20 cellular contexts compared by ENCODE assay signal in genomic region chr11:105923814-105924213, GRCh38.
A peak's percentile ranks its signal among the peaks of the same experiment; 100 is the strongest.
DNase-seq lines count a peak whose midpoint lies in the region; ATAC-seq and TF ChIP-seq lines count a peak whose summit lies in the region.
"Had no signal": no experiment of that assay in that cellular context is flagged by ENCODE, and none has a peak within 500 bp of the region (broad histone marks: within the 10 kb centered on the region; RNA-seq: fewer than 3 reads in every experiment).

No MANE protein-coding gene starts in this region.

- peak; percentile 35 for DNase-seq in EL
- peak; percentile 8 for DNase-seq in RPMI7951 (ENCODE audit: low read depth)
- DNase-seq in dorsolateral prefrontal cortex, result peak in 1 of 10 donors; percentile 26
- DNase-seq in T1000 (lab: John Stamatoyannopoulos, UW), result no peak
- no peak for DNase-seq in stimulated activated CD8-positive, alpha-beta memory T cell treated with anti-CD3 and anti-CD28 coated beads, Interleukin-4, amount 100 ng/mL, for 48 hours
- DNase-seq in progenitor cell of endocrine pancreas (ENCODE audit: low spot score, unreplicated experiment), result no peak
- DNase-seq: activated CD4-positive, alpha-beta T cell treated with anti-CD3 and anti-CD28 coated beads for 4 hours; activated effector memory CD4-positive, alpha-beta T cell treated with Interleukin-2 at 50 U/mL for 16 hours; adrenal gland; GOT3; hippocampal formation; left cardiac atrium; NCI-H1048; NCI-H2081 treated with DMSO at 0.1 percent for 48 hours; NCI-H748 treated with DMSO at 0.1 percent for 48 hours had no signal

- peak overlapping the region in 24 of 59 donors; percentile 1 to 48 (median 19) for H3K4me3 ChIP-seq in dorsolateral prefrontal cortex
- H3K4me3 ChIP-seq: adrenal gland, coronary artery, vagina had no signal

- no peak for ATAC-seq in HG03520 (IDR thresholded peaks at IDR 0.05; ENCODE audit: unreplicated experiment)
- ATAC-seq: left cardiac atrium had no signal

- H3K27me3 Mint-ChIP-seq in progenitor cell of endocrine pancreas, result no peaks in the 10 kb centered on the region
- H3K27me3 Mint-ChIP-seq: stimulated activated naive CD8-positive, alpha-beta T cell treated with anti-CD3 and anti-CD28 coated beads, Interleukin-15, Interleukin-2, amounts not matched to agents 100 ng/mL and 50 ng/mL, for 24 hours had no signal

- H3K27ac ChIP-seq in dorsolateral prefrontal cortex, result peak overlapping the region in 51 of 59 donors; percentile 1 to 77 (median 49)
- H3K27ac ChIP-seq in layer of hippocampus (ENCODE audit: low read depth, low read length), result peak overlapping the region; percentile 7
- H3K27ac ChIP-seq: adrenal gland, coronary artery, vagina had no signal

- no peaks in the 10 kb centered on the region for H3K36me3 Mint-ChIP-seq in progenitor cell of endocrine pancreas (ENCODE audit: insufficient read depth)

- no peaks in the 10 kb centered on the region for H3K27me3 ChIP-seq in dorsolateral prefrontal cortex
- H3K27me3 ChIP-seq in layer of hippocampus (ENCODE audit: control insufficient read depth, insufficient read depth, low read length), result no peaks in the 10 kb centered on the region
- H3K27me3 ChIP-seq: adrenal gland, vagina had no signal

- no peaks in the 10 kb centered on the region for H3K9me3 Mint-ChIP-seq in progenitor cell of endocrine pancreas (ENCODE audit: low read depth)
- H3K9me3 Mint-ChIP-seq: stimulated activated naive CD8-positive, alpha-beta T cell treated with anti-CD3 and anti-CD28 coated beads, Interleukin-15, Interleukin-2, amounts not matched to agents 100 ng/mL and 50 ng/mL, for 24 hours had no signal

- H3K4me1 Mint-ChIP-seq in progenitor cell of endocrine pancreas (ENCODE audit: low read depth), result no peaks in the 10 kb centered on the region

- H3K27ac Mint-ChIP-seq in progenitor cell of endocrine pancreas, result no peak overlapping the region
- H3K27ac Mint-ChIP-seq: stimulated activated naive CD8-positive, alpha-beta T cell treated with anti-CD3 and anti-CD28 coated beads, Interleukin-15, Interleukin-2, amounts not matched to agents 100 ng/mL and 50 ng/mL, for 24 hours had no signal

- TF ChIP-seq CTCF in dorsolateral prefrontal cortex (IDR thresholded peaks at IDR 0.05 in 54 of 56, conservative IDR thresholded peaks at IDR 0.05 in 2 of 56; ENCODE audit: low read depth in 1 of 56, partially characterized antibody in 56 of 56), result no peak
- no peak for TF ChIP-seq CTCF in progenitor cell of endocrine pancreas (IDR thresholded peaks at IDR 0.05; ENCODE audit: unreplicated experiment)

- intact Hi-C loops in dorsolateral prefrontal cortex (cut with DNase I), result no loop called here

- H3K4me3 Mint-ChIP-seq in progenitor cell of endocrine pancreas (ENCODE audit: low read depth), result no peak overlapping the region
- H3K4me3 Mint-ChIP-seq: stimulated activated naive CD8-positive, alpha-beta T cell treated with anti-CD3 and anti-CD28 coated beads, Interleukin-15, Interleukin-2, amounts not matched to agents 100 ng/mL and 50 ng/mL, for 24 hours had no signal

Comparison
In these comparisons a context has a peak if more than half of its experiments do, and no peak if none do; other contexts are left out.
1. DNase-seq: peak in EL (single experiment) and RPMI7951 (single experiment); none in T1000 (single experiment), stimulated activated CD8-positive, alpha-beta memory T cell treated with anti-CD3 and anti-CD28 coated beads, Interleukin-4, amount 100 ng/mL, for 48 hours (single experiment) and progenitor cell of endocrine pancreas (single experiment).